ENCODE assay signal across 12 cellular contexts in the genomic region with DNA sequence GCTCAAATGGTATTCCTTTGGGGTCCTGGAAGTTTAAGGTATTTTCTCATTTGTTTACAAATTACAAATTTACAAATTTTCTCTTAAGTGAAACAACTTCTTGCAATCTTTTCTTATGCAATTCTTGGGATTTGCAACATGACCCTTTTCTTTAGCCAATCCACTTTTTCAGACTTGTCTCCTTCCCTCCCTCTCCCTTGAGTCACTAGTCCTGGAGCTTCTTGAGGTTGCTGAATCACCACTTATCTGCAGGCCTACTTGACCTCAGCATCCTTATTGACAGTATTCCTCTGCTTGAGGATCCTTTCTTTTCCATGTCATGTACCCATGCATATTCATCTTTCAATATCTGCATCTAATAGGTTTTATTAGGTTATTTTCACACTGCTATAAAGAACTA.
A peak's percentile ranks its signal among the peaks of the same experiment; 100 is the strongest.
DNase-seq lines count a peak whose midpoint lies in the region; ATAC-seq and TF ChIP-seq lines count a peak whose summit lies in the region.
"Had no signal": no experiment of that assay in that cellular context is flagged by ENCODE, and none has a peak within 500 bp of the region (broad histone marks: within the 10 kb centered on the region; RNA-seq: fewer than 3 reads in every experiment).

No MANE protein-coding gene starts in this region.

- H3K9me2 ChIP-seq in hepatocyte (replicated peaks; ENCODE audit: insufficient read depth): no peaks in the 10 kb centered on the region

- no peak for TF ChIP-seq POLR2A in prostate gland (IDR thresholded peaks at IDR 0.05)

- peak overlapping the region; percentile 24 for H3K27ac Mint-ChIP-seq in WTC11

- POLR2A ChIA-PET in WTC11 (lab: Charles Lee): no interaction called here

- no peak overlapping the region for H3K4me3 ChIP-seq in hepatocyte
- no peak overlapping the region for H3K4me3 ChIP-seq in prostate gland
- no peak overlapping the region for H3K4me3 ChIP-seq in WERI-Rb-1 (ENCODE audit: low read depth, low read length)
- no peak overlapping the region for H3K4me3 ChIP-seq in effector memory CD4-positive, alpha-beta T cell (ENCODE audit: insufficient read depth, low read depth, low read length, poor library complexity, severe bottlenecking)
- H3K4me3 ChIP-seq: BLaER1 treated with 17β-estradiol and CSF1 and Interleukin-3, amounts not matched to agents 10 nM and 100 nM; upper lobe of left lung had no signal

- H3K27me3 Mint-ChIP-seq in WTC11 (ENCODE audit: low read depth): no peaks in the 10 kb centered on the region

- H3K4me1 ChIP-seq in hepatocyte (ENCODE audit: insufficient read depth) (no peaks in the 10 kb centered on the region), prostate gland (replicated peaks) (no peaks in the 10 kb centered on the region)
- no peaks in the 10 kb centered on the region for H3K4me1 ChIP-seq in effector memory CD4-positive, alpha-beta T cell (ENCODE audit: control insufficient read depth, insufficient read depth, low read length, poor library complexity, severe bottlenecking)
- H3K4me1 ChIP-seq: upper lobe of left lung had no signal

- H3K27me3 ChIP-seq in hepatocyte (no peaks in the 10 kb centered on the region), prostate gland (replicated peaks; ENCODE audit: insufficient read depth) (no peaks in the 10 kb centered on the region), WERI-Rb-1 (ENCODE audit: insufficient read depth, low read depth, severe bottlenecking) (peaks cover 53% of the 10 kb centered on the region)
- no peaks in the 10 kb centered on the region for H3K27me3 ChIP-seq in effector memory CD4-positive, alpha-beta T cell (replicated peaks; ENCODE audit: control insufficient read depth, insufficient read depth, low read length, poor library complexity, severe bottlenecking)
- H3K27me3 ChIP-seq: BLaER1 treated with 17β-estradiol and CSF1 and Interleukin-3, amounts not matched to agents 10 nM and 100 nM; upper lobe of left lung had no signal

- no peaks in the 10 kb centered on the region for H4K20me1 ChIP-seq in hepatocyte (ENCODE audit: insufficient read depth, poor library complexity, severe bottlenecking)
- H4K20me1 ChIP-seq: BLaER1 treated with 17β-estradiol and CSF1 and Interleukin-3, amounts not matched to agents 10 nM and 100 nM had no signal

- TF ChIP-seq CTCF in WTC11 (IDR thresholded peaks at IDR 0.05): no peak
- no peak for TF ChIP-seq CTCF in hepatocyte (IDR thresholded peaks at IDR 0.05; ENCODE audit: poor library complexity)
- no peak for TF ChIP-seq CTCF in prostate gland (IDR thresholded peaks at IDR 0.05)
- TF ChIP-seq CTCF in WERI-Rb-1 (IDR thresholded peaks at IDR 0.05; ENCODE audit: low read depth, low read length): no peak

- CTCF ChIA-PET in WTC11 (lab: Charles Lee): no interaction called here

- intact Hi-C loops in prostate gland (cut with DNase I): no loop called here

- ATAC-seq in WTC11: peak; percentile 46; the same call in 1 of the 2 replicates

- no peaks in the 10 kb centered on the region for H3K9me3 ChIP-seq in hepatocyte (ENCODE audit: low read depth)
- H3K9me3 ChIP-seq in prostate gland: no peaks in the 10 kb centered on the region
- no peaks in the 10 kb centered on the region for H3K9me3 ChIP-seq in WERI-Rb-1 (ENCODE audit: severe bottlenecking)
- no peaks in the 10 kb centered on the region for H3K9me3 ChIP-seq in effector memory CD4-positive, alpha-beta T cell (ENCODE audit: control insufficient read depth, low read length)
- H3K9me3 ChIP-seq: BLaER1 treated with 17β-estradiol and CSF1 and Interleukin-3, amounts not matched to agents 10 nM and 100 nM; upper lobe of left lung had no signal

- H3K36me3 ChIP-seq in hepatocyte (replicated peaks; ENCODE audit: insufficient read depth, low read depth): no peaks in the 10 kb centered on the region
- H3K36me3 ChIP-seq in prostate gland: no peaks in the 10 kb centered on the region
- H3K36me3 ChIP-seq in WERI-Rb-1: no peaks in the 10 kb centered on the region
- no peaks in the 10 kb centered on the region for H3K36me3 ChIP-seq in effector memory CD4-positive, alpha-beta T cell (ENCODE audit: control insufficient read depth, insufficient read depth, low read length)
- H3K36me3 ChIP-seq: BLaER1 treated with 17β-estradiol and CSF1 and Interleukin-3, amounts not matched to agents 10 nM and 100 nM; upper lobe of left lung had no signal

- DNase-seq in ACHN (peak; percentile 69), HS-27A (ENCODE audit: low read depth) (peak; percentile 77), WTC11 (ENCODE audit: low spot score) (no peak), hepatocyte (ENCODE audit: low spot score) (peak; percentile 28), NCI-H1417 treated with DMSO at 0.1 percent for 48 hours (lab: John Stamatoyannopoulos, UW) (no peak), prostate gland (ENCODE audit: low spot score) (no peak), WERI-Rb-1 (no peak)
- no peak for DNase-seq in effector memory CD4-positive, alpha-beta T cell
- DNase-seq: NCI-H2227 treated with DMSO at 0.1 percent for 48 hours, SW 1271, upper lobe of left lung had no signal

- in situ Hi-C loops in ACHN (cut with HindIII; ENCODE audit: low pct_ligation_motif_present, low pct_unique_long_range_greater_than_20kb, low sequenced_read_pairs): no loop called here

- H3K79me2 ChIP-seq in hepatocyte: no peaks in the 10 kb centered on the region

- H3K4me1 Mint-ChIP-seq in WTC11: peaks cover 33% of the 10 kb centered on the region

- no peak overlapping the region for H3K4me3 Mint-ChIP-seq in WTC11

- H3K27ac ChIP-seq in hepatocyte: no peak overlapping the region
- no peak overlapping the region for H3K27ac ChIP-seq in prostate gland
- H3K27ac ChIP-seq in WERI-Rb-1: no peak overlapping the region
- no peak overlapping the region for H3K27ac ChIP-seq in effector memory CD4-positive, alpha-beta T cell (ENCODE audit: insufficient read depth, low read length, poor library complexity, severe bottlenecking)
- H3K27ac ChIP-seq: upper lobe of left lung had no signal

- H2AFZ ChIP-seq in hepatocyte: no peak overlapping the region

- peaks cover 6% of the 10 kb centered on the region for H3K9me3 Mint-ChIP-seq in WTC11

- H3K4me2 ChIP-seq in hepatocyte: no peak overlapping the region

- H3K36me3 Mint-ChIP-seq in WTC11: no peaks in the 10 kb centered on the region

TF ChIP-seq in WTC11, 78 proteins besides CTCF, POLR2A, EP300 and RAD21 (continues in another document):
- TF ChIP-seq CBFB (CRISPR knock-in tag; IDR thresholded peaks at IDR 0.05; ENCODE audit: low read depth) (no peak), FOXJ3 (CRISPR knock-in tag; IDR thresholded peaks at IDR 0.05; ENCODE audit: borderline replicate concordance) (no peak), IRF1 (CRISPR knock-in tag; IDR thresholded peaks at IDR 0.05) (no peak), GTF2I (CRISPR knock-in tag; conservative IDR thresholded peaks at IDR 0.05) (no peak), FOXK1 (CRISPR knock-in tag; IDR thresholded peaks at IDR 0.05) (no peak), CREM (CRISPR knock-in tag; IDR thresholded peaks at IDR 0.05) (no peak), EMX1 (CRISPR knock-in tag; IDR thresholded peaks at IDR 0.05) (no peak)
- TF ChIP-seq, protein P1, sequence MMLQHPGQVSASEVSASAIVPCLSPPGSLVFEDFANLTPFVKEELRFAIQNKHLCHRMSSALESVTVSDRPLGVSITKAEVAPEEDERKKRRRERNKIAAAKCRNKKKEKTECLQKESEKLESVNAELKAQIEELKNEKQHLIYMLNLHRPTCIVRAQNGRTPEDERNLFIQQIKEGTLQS (CRISPR knock-in tag; conservative IDR thresholded peaks at IDR 0.05): no peak
- TF ChIP-seq, protein P2, sequence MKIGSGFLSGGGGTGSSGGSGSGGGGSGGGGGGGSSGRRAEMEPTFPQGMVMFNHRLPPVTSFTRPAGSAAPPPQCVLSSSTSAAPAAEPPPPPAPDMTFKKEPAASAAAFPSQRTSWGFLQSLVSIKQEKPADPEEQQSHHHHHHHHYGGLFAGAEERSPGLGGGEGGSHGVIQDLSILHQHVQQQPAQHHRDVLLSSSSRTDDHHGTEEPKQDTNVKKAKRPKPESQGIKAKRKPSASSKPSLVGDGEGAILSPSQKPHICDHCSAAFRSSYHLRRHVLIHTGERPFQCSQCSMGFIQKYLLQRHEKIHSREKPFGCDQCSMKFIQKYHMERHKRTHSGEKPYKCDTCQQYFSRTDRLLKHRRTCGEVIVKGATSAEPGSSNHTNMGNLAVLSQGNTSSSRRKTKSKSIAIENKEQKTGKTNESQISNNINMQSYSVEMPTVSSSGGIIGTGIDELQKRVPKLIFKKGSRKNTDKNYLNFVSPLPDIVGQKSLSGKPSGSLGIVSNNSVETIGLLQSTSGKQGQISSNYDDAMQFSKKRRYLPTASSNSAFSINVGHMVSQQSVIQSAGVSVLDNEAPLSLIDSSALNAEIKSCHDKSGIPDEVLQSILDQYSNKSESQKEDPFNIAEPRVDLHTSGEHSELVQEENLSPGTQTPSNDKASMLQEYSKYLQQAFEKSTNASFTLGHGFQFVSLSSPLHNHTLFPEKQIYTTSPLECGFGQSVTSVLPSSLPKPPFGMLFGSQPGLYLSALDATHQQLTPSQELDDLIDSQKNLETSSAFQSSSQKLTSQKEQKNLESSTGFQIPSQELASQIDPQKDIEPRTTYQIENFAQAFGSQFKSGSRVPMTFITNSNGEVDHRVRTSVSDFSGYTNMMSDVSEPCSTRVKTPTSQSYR (CRISPR knock-in tag; IDR thresholded peaks at IDR 0.05): no peak
- TF ChIP-seq, protein P3, sequence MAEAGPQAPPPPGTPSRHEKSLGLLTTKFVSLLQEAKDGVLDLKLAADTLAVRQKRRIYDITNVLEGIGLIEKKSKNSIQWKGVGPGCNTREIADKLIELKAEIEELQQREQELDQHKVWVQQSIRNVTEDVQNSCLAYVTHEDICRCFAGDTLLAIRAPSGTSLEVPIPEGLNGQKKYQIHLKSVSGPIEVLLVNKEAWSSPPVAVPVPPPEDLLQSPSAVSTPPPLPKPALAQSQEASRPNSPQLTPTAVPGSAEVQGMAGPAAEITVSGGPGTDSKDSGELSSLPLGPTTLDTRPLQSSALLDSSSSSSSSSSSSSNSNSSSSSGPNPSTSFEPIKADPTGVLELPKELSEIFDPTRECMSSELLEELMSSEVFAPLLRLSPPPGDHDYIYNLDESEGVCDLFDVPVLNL (CRISPR knock-in tag; IDR thresholded peaks at IDR 0.05; ENCODE audit: borderline replicate concordance, low read depth): no peak

Comparison
In these comparisons a context has a peak if more than half of its experiments do, and no peak if none do; other contexts are left out.
1. DNase-seq: peak in ACHN (single experiment), HS-27A (single experiment) and hepatocyte (single experiment); none in WTC11 (single experiment), NCI-H1417 treated with DMSO at 0.1 percent for 48 hours (single experiment), prostate gland (single experiment), WERI-Rb-1 (single experiment) and effector memory CD4-positive, alpha-beta T cell (0 of 3).